Comparison of ENCODE assay signal across 7 cellular contexts in the genomic region with DNA sequence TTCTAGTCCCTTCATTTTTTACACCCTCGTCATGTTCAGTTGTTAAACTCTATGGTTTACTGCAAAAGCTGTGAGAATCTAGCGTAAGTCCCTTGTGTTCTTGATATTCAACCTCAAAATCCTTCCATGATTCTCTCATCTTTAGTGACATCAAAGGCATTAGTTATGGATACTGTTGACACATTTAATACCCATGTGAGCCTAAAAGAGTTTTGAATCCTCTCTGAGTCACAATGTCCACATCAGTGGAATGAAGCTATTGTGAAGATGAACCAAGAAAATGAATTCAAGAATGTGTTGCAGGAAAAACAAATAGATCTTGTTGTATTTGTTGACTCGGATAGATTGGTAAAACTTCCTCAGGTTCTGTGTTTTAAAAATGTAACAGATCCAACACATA.
"Had no signal": no experiment of that assay in that cellular context is flagged by ENCODE, and none has a peak within 500 bp of the region (broad histone marks: within the 10 kb centered on the region; RNA-seq: fewer than 3 reads in every experiment).

No MANE protein-coding gene starts in this region.

- DNase-seq: H9, HCEC 1CT, KBM-7 had no signal

- FAIRE-seq: H1, H54, HTR-8/SVneo had no signal

- ATAC-seq: GM23338 had no signal

- H2AFZ ChIP-seq: GM23338 had no signal

- H3K4me3 ChIP-seq: GM23338 had no signal

- H3K4me2 ChIP-seq: GM23338 had no signal
